ENCODE assay signal across 17 cellular contexts in the genomic region with DNA sequence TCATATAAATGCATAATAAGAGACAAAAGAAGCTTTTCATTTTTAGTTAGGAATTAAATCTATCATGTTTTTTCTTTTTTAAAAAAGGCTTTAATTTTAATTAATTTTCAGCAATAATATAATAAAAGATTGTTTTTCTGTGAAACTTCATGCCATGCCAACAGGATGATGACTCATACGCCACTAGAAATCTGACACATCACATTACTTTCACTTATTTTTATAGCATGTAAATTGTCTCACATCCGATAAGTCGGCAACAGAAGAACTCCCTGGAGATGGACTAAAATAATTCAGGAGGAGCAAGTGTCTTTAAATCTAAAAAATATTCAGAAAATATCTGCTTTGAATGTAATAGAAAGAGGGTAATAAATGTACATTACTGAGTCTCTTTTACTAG.
A peak's percentile ranks its signal among the peaks of the same experiment; 100 is the strongest.
DNase-seq lines count a peak whose midpoint lies in the region; ATAC-seq, FAIRE-seq and TF ChIP-seq lines count a peak whose summit lies in the region.
"Had no signal": no experiment of that assay in that cellular context is flagged by ENCODE, and none has a peak within 500 bp of the region (broad histone marks: within the 10 kb centered on the region; RNA-seq: fewer than 3 reads in every experiment).

No MANE protein-coding gene starts in this region.

- no peak overlapping the region for H3K4me3 ChIP-seq in fibroblast of pulmonary artery (replicated peaks; ENCODE audit: low read depth, low read length)
- H3K4me3 ChIP-seq: thyroid gland had no signal

- peak; percentile 22 for DNase-seq in DMS53 (lab: John Stamatoyannopoulos, UW)
- no peak for DNase-seq in DMS53 treated with DMSO at 0.1 percent for 48 hours (lab: John Stamatoyannopoulos, UW; ENCODE audit: unreplicated experiment)
- DNase-seq in fibroblast of pulmonary artery (ENCODE audit: low read depth), result peak; percentile 70
- DNase-seq in urothelium cell line (ENCODE audit: low spot score), result peak; percentile 45
- DNase-seq in activated T-cell treated with anti-CD3 and anti-CD28 coated beads, Interleukin-2, amount 50 U/mL, for 72 hours, result no peak
- DNase-seq in ecto neural progenitor cell (ENCODE audit: low spot score), result no peak
- DNase-seq: activated CD8-positive, alpha-beta T cell treated with anti-CD3 and anti-CD28 coated beads for 36 hours; DMS 273 treated with DMSO at 0.1 percent for 48 hours; H9; NCI-H1092; NCI-H345; nucleus accumbens; thyroid gland had no signal

- peak; percentile 28; the same call in 1 of the 3 replicates for ATAC-seq in SK-N-SH treated with all-trans-retinoic acid at 6 μM for 48 hours
- ATAC-seq in activated T-cell treated with anti-CD3 and anti-CD28 coated beads, Interleukin-2, amount 50 U/mL, for 72 hours (replicated peaks in 1 of 2), result no peak
- no peak for ATAC-seq in HG02759 (IDR thresholded peaks at IDR 0.05; ENCODE audit: unreplicated experiment)
- ATAC-seq: activated CD8-positive, alpha-beta T cell treated with anti-CD3 and anti-CD28 coated beads for 36 hours; Panc1 had no signal

- no peak overlapping the region for H3K4me3 Mint-ChIP-seq in activated T-cell treated with anti-CD3 and anti-CD28 coated beads, Interleukin-2, amount 50 U/mL, for 72 hours
- H3K4me3 Mint-ChIP-seq: activated CD8-positive, alpha-beta T cell treated with anti-CD3 and anti-CD28 coated beads for 36 hours; central memory CD8-positive, alpha-beta T cell; H9 had no signal

- no peak for TF ChIP-seq CTCF in fibroblast of pulmonary artery (IDR thresholded peaks at IDR 0.05; ENCODE audit: low read length, missing control alignments)

- no peaks in the 10 kb centered on the region for H3K9me3 Mint-ChIP-seq in activated T-cell treated with anti-CD3 and anti-CD28 coated beads, Interleukin-2, amount 50 U/mL, for 72 hours

- H3K27me3 Mint-ChIP-seq in activated T-cell treated with anti-CD3 and anti-CD28 coated beads, Interleukin-2, amount 50 U/mL, for 72 hours (ENCODE audit: low read depth), result no peaks in the 10 kb centered on the region
- H3K27me3 Mint-ChIP-seq: activated CD8-positive, alpha-beta T cell treated with anti-CD3 and anti-CD28 coated beads for 36 hours; central memory CD8-positive, alpha-beta T cell had no signal

- H3K4me1 Mint-ChIP-seq in activated T-cell treated with anti-CD3 and anti-CD28 coated beads, Interleukin-2, amount 50 U/mL, for 72 hours (ENCODE audit: low read depth), result no peaks in the 10 kb centered on the region
- H3K4me1 Mint-ChIP-seq: central memory CD8-positive, alpha-beta T cell had no signal

- H3K27ac Mint-ChIP-seq in activated T-cell treated with anti-CD3 and anti-CD28 coated beads, Interleukin-2, amount 50 U/mL, for 72 hours, result no peak overlapping the region
- H3K27ac Mint-ChIP-seq: activated CD8-positive, alpha-beta T cell treated with anti-CD3 and anti-CD28 coated beads for 36 hours; H9 had no signal

- no peak for FAIRE-seq in urothelium cell line (lab: Jason Lieb, UNC)

- H3K36me3 Mint-ChIP-seq in activated T-cell treated with anti-CD3 and anti-CD28 coated beads, Interleukin-2, amount 50 U/mL, for 72 hours (ENCODE audit: insufficient read depth in 2 of 2), result no peaks in the 10 kb centered on the region

TF ChIP-seq in SK-N-SH treated with all-trans-retinoic acid at 6 μM for 48 hours, 23 proteins besides CTCF, POLR2A, EP300 and RAD21:
- TF ChIP-seq TOX (CRISPR knock-in tag; IDR thresholded peaks at IDR 0.05; ENCODE audit: borderline replicate concordance) (no peak), CSDC2 (CRISPR knock-in tag; IDR thresholded peaks at IDR 0.05) (no peak), RARB (CRISPR knock-in tag; IDR thresholded peaks at IDR 0.05) (no peak), ZFP30 (CRISPR knock-in tag; IDR thresholded peaks at IDR 0.05) (no peak), ZC3H10 (CRISPR knock-in tag; IDR thresholded peaks at IDR 0.05) (no peak), SNAI2 (CRISPR knock-in tag; IDR thresholded peaks at IDR 0.05) (no peak)
- TF ChIP-seq, protein P1, sequence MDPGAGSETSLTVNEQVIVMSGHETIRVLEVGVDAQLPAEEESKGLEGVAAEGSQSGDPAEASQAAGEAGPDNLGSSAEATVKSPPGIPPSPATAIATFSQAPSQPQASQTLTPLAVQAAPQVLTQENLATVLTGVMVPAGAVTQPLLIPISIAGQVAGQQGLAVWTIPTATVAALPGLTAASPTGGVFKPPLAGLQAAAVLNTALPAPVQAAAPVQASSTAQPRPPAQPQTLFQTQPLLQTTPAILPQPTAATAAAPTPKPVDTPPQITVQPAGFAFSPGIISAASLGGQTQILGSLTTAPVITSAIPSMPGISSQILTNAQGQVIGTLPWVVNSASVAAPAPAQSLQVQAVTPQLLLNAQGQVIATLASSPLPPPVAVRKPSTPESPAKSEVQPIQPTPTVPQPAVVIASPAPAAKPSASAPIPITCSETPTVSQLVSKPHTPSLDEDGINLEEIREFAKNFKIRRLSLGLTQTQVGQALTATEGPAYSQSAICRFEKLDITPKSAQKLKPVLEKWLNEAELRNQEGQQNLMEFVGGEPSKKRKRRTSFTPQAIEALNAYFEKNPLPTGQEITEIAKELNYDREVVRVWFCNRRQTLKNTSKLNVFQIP (CRISPR knock-in tag; IDR thresholded peaks at IDR 0.05; ENCODE audit: borderline replicate concordance, low read depth), result no peak
- TF ChIP-seq, protein P2, sequence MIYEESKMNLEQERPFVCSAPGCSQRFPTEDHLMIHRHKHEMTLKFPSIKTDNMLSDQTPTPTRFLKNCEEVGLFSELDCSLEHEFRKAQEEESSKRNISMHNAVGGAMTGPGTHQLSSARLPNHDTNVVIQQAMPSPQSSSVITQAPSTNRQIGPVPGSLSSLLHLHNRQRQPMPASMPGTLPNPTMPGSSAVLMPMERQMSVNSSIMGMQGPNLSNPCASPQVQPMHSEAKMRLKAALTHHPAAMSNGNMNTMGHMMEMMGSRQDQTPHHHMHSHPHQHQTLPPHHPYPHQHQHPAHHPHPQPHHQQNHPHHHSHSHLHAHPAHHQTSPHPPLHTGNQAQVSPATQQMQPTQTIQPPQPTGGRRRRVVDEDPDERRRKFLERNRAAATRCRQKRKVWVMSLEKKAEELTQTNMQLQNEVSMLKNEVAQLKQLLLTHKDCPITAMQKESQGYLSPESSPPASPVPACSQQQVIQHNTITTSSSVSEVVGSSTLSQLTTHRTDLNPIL (CRISPR knock-in tag; IDR thresholded peaks at IDR 0.05; ENCODE audit: low read depth), result no peak
- TF ChIP-seq, protein P3, sequence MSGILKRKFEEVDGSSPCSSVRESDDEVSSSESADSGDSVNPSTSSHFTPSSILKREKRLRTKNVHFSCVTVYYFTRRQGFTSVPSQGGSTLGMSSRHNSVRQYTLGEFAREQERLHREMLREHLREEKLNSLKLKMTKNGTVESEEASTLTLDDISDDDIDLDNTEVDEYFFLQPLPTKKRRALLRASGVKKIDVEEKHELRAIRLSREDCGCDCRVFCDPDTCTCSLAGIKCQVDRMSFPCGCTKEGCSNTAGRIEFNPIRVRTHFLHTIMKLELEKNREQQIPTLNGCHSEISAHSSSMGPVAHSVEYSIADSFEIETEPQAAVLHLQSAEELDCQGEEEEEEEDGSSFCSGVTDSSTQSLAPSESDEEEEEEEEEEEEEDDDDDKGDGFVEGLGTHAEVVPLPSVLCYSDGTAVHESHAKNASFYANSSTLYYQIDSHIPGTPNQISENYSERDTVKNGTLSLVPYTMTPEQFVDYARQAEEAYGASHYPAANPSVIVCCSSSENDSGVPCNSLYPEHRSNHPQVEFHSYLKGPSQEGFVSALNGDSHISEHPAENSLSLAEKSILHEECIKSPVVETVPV (CRISPR knock-in tag; IDR thresholded peaks at IDR 0.05), result no peak
- TF ChIP-seq, protein P4, sequence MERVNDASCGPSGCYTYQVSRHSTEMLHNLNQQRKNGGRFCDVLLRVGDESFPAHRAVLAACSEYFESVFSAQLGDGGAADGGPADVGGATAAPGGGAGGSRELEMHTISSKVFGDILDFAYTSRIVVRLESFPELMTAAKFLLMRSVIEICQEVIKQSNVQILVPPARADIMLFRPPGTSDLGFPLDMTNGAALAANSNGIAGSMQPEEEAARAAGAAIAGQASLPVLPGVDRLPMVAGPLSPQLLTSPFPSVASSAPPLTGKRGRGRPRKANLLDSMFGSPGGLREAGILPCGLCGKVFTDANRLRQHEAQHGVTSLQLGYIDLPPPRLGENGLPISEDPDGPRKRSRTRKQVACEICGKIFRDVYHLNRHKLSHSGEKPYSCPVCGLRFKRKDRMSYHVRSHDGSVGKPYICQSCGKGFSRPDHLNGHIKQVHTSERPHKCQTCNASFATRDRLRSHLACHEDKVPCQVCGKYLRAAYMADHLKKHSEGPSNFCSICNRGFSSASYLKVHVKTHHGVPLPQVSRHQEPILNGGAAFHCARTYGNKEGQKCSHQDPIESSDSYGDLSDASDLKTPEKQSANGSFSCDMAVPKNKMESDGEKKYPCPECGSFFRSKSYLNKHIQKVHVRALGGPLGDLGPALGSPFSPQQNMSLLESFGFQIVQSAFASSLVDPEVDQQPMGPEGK (CRISPR knock-in tag; IDR thresholded peaks at IDR 0.05; ENCODE audit: borderline replicate concordance), result no peak

Comparison
In these comparisons a context has a peak if more than half of its experiments do, and no peak if none do; other contexts are left out.
1. DNase-seq: peak in DMS53 (single experiment), fibroblast of pulmonary artery (single experiment) and urothelium cell line (single experiment); none in DMS53 treated with DMSO at 0.1 percent for 48 hours (single experiment), activated T-cell treated with anti-CD3 and anti-CD28 coated beads, Interleukin-2, amount 50 U/mL, for 72 hours (0 of 2) and ecto neural progenitor cell (single experiment).